1 cellular context compared by ENCODE assay signal in the genomic region with DNA sequence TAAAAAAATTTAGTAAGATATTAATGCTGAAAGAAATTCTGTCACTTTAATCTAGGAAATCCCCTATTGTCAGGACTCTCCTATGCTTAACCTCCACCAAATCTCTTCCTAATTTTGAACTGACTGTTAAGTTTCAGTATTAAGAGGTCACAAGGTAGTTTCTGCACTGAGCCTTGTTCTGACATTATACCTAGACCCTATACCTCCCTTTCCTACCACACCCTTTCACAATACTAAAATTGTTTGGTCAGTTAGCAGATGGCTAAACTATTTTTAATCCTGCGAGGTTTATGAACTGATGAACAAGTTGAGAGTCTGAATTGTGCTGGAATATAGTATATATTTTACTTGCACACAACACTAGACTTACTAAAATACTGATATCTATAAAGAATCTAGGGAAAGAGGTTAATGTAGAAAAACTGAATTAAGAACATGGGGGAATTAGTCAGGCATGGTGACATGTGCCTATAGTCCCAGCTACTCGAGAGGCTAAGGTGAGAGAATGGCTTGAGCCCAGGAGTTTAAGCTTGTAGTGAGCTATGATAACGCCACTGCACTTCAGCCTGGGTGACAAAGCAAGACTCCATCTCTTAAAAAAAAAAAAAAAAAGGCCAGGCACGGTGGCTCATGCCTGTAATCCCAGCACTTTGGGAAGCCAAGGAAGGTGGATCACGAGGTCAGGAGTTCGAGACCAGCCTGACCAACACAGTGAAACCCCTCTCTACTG.
TF ChIP-seq lines count a peak whose summit lies in the region.

No MANE protein-coding gene starts in this region.

TF ChIP-seq in GM23338, 12 proteins besides CTCF, POLR2A, EP300 and RAD21 (continued from another document):
- TF ChIP-seq, protein P1, sequence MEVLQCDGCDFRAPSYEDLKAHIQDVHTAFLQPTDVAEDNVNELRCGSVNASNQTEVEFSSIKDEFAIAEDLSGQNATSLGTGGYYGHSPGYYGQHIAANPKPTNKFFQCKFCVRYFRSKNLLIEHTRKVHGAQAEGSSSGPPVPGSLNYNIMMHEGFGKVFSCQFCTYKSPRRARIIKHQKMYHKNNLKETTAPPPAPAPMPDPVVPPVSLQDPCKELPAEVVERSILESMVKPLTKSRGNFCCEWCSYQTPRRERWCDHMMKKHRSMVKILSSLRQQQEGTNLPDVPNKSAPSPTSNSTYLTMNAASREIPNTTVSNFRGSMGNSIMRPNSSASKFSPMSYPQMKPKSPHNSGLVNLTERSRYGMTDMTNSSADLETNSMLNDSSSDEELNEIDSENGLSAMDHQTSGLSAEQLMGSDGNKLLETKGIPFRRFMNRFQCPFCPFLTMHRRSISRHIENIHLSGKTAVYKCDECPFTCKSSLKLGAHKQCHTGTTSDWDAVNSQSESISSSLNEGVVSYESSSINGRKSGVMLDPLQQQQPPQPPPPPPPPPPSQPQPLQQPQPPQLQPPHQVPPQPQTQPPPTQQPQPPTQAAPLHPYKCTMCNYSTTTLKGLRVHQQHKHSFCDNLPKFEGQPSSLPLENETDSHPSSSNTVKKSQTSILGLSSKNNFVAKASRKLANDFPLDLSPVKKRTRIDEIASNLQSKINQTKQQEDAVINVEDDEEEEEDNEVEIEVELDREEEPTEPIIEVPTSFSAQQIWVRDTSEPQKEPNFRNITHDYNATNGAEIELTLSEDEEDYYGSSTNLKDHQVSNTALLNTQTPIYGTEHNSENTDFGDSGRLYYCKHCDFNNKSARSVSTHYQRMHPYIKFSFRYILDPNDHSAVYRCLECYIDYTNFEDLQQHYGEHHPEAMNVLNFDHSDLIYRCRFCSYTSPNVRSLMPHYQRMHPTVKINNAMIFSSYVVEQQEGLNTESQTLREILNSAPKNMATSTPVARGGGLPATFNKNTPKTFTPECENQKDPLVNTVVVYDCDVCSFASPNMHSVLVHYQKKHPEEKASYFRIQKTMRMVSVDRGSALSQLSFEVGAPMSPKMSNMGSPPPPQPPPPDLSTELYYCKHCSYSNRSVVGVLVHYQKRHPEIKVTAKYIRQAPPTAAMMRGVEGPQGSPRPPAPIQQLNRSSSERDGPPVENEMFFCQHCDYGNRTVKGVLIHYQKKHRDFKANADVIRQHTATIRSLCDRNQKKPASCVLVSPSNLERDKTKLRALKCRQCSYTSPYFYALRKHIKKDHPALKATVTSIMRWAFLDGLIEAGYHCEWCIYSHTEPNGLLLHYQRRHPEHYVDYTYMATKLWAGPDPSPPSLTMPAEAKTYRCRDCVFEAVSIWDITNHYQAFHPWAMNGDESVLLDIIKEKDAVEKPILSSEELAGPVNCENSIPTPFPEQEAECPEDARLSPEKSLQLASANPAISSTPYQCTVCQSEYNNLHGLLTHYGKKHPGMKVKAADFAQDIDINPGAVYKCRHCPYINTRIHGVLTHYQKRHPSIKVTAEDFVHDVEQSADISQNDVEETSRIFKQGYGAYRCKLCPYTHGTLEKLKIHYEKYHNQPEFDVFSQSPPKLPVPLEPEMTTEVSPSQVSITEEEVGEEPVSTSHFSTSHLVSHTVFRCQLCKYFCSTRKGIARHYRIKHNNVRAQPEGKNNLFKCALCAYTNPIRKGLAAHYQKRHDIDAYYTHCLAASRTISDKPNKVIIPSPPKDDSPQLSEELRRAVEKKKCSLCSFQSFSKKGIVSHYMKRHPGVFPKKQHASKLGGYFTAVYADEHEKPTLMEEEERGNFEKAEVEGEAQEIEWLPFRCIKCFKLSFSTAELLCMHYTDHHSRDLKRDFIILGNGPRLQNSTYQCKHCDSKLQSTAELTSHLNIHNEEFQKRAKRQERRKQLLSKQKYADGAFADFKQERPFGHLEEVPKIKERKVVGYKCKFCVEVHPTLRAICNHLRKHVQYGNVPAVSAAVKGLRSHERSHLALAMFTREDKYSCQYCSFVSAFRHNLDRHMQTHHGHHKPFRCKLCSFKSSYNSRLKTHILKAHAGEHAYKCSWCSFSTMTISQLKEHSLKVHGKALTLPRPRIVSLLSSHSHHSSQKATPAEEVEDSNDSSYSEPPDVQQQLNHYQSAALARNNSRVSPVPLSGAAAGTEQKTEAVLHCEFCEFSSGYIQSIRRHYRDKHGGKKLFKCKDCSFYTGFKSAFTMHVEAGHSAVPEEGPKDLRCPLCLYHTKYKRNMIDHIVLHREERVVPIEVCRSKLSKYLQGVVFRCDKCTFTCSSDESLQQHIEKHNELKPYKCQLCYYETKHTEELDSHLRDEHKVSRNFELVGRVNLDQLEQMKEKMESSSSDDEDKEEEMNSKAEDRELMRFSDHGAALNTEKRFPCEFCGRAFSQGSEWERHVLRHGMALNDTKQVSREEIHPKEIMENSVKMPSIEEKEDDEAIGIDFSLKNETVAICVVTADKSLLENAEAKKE (CRISPR knock-in tag; IDR thresholded peaks at IDR 0.05): no peak
- TF ChIP-seq NANOG (IDR thresholded peaks at IDR 0.05; ENCODE audit: borderline replicate concordance) (no peak), ZNF331 (CRISPR knock-in tag; IDR thresholded peaks at IDR 0.05; ENCODE audit: low read depth) (no peak), EZH2phosphoT487 (IDR thresholded peaks at IDR 0.05; ENCODE audit: unreplicated experiment) (no peak)
